Comparison of ENCODE assay signal across 13 cellular contexts in the genomic region with DNA sequence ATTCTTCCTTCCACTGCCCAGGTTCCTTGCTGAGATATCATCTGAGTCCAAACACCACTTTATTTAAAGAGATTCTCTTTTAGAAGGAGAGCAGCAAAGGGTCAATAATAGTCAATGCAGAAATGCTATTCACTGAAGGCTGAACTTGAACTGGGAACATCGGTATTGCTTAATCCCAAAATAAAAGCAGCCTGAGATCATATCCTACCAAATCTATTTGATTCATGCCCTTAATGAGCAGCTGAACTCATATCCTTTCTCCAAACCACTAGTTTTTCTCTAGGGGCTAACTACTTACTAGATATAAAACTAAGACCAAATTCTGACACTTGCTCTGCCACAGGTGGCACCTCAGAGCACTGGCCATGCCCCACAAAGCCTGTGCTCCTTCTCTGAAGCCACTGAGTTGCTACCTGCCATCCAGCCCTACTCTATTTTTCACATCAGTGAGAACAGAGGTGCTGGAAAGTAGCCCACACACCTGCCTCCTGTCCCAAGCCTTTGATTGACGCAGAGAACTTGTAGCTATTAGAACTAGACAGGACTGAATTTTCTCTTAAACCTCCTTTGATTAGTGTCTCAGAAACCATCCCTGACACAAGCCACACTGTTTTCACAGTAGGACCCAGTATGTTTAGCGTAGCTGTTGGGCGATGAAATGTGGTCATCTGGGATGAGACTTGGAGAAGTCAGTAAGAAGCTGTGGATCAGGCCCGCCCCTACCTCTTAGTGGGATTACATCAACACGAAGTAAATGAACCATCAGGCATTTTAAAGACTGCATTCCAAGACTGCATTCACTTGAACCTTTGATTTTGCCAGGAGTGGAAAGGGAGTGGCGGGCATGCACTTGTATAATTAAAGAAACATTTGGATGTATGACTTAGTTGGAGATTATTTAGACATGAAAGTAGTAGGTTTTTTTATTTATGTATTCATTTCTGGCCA.
DNase-seq lines count a peak whose midpoint lies in the region; ATAC-seq and TF ChIP-seq lines count a peak whose summit lies in the region.
"Had no signal": no experiment of that assay in that cellular context is flagged by ENCODE, and none has a peak within 500 bp of the region (broad histone marks: within the 10 kb centered on the region; RNA-seq: fewer than 3 reads in every experiment).

No MANE protein-coding gene starts in this region.

- peaks cover 33% of the 10 kb centered on the region for H3K36me3 Mint-ChIP-seq in dendritic cell treated with granulocyte-macrophage colony-stimulating factor and Interleukin-4, amounts not matched to agents 40 ng/mL and 50 ng/mL, for 4 days (ENCODE audit: low read depth)
- H3K36me3 Mint-ChIP-seq in glutamatergic neuron (ENCODE audit: unreplicated experiment), result no peaks in the 10 kb centered on the region

- no peak overlapping the region for H3K4me3 ChIP-seq in muscle layer of colon (ENCODE audit: low read depth in 1 of 2, low read length in 2 of 2)
- no peak overlapping the region for H3K4me3 ChIP-seq in upper lobe of left lung

- H3K4me1 Mint-ChIP-seq in dendritic cell treated with granulocyte-macrophage colony-stimulating factor and Interleukin-4, amounts not matched to agents 40 ng/mL and 50 ng/mL, for 4 days (ENCODE audit: low read depth), result peaks cover 73% of the 10 kb centered on the region
- peaks cover 44% of the 10 kb centered on the region for H3K4me1 Mint-ChIP-seq in glutamatergic neuron (ENCODE audit: low read depth, unreplicated experiment)

- H3K9me3 ChIP-seq in muscle layer of colon (ENCODE audit: low read length) (no peaks in the 10 kb centered on the region), upper lobe of left lung (no peaks in the 10 kb centered on the region)
- H3K9me3 ChIP-seq: BE2C had no signal

- WGBS in upper lobe of left lung, 2 donors, result 81% methylated on average over 7 of the region's 7 CpGs

- TF ChIP-seq POLR2A in upper lobe of left lung (IDR thresholded peaks at IDR 0.05), result no peak

- no peaks in the 10 kb centered on the region for H3K9me3 Mint-ChIP-seq in dendritic cell treated with granulocyte-macrophage colony-stimulating factor and Interleukin-4, amounts not matched to agents 40 ng/mL and 50 ng/mL, for 4 days
- peaks cover 2% of the 10 kb centered on the region for H3K9me3 Mint-ChIP-seq in glutamatergic neuron (ENCODE audit: unreplicated experiment)
- H3K9me3 Mint-ChIP-seq: naive B cell had no signal

- TF ChIP-seq CTCF in upper lobe of left lung (IDR thresholded peaks at IDR 0.05), result no peak
- TF ChIP-seq CTCF in glutamatergic neuron (IDR thresholded peaks at IDR 0.05; ENCODE audit: partially characterized antibody, unreplicated experiment), result no peak

- no peaks in the 10 kb centered on the region for H3K27me3 Mint-ChIP-seq in dendritic cell treated with granulocyte-macrophage colony-stimulating factor and Interleukin-4, amounts not matched to agents 40 ng/mL and 50 ng/mL, for 4 days
- peaks cover 5% of the 10 kb centered on the region for H3K27me3 Mint-ChIP-seq in glutamatergic neuron (ENCODE audit: unreplicated experiment)
- H3K27me3 Mint-ChIP-seq: activated CD4-positive, alpha-beta T cell treated with anti-CD3 and anti-CD28 coated beads for 36 hours; naive B cell had no signal

- no peaks in the 10 kb centered on the region for H3K36me3 ChIP-seq in muscle layer of colon (ENCODE audit: insufficient read depth, low read length)
- peaks cover 0 to 11% (median 4%) of the 10 kb centered on the region in 4 donors for H3K36me3 ChIP-seq in upper lobe of left lung
- H3K36me3 ChIP-seq: BE2C had no signal

- H3K27ac Mint-ChIP-seq in dendritic cell treated with granulocyte-macrophage colony-stimulating factor and Interleukin-4, amounts not matched to agents 40 ng/mL and 50 ng/mL, for 4 days, result peak overlapping the region; percentile 66
- H3K27ac Mint-ChIP-seq in glutamatergic neuron (ENCODE audit: unreplicated experiment), result no peak overlapping the region

- H3K4me1 ChIP-seq in muscle layer of colon (ENCODE audit: insufficient read depth, low read length), result peaks cover 88% of the 10 kb centered on the region
- H3K4me1 ChIP-seq in upper lobe of left lung, result peaks cover 89 to 95% (median 95%) of the 10 kb centered on the region in 4 donors

- H3K27me3 ChIP-seq in muscle layer of colon (ENCODE audit: control insufficient read depth in 1 of 2, insufficient read depth in 2 of 2, low read length in 2 of 2) (no peaks in the 10 kb centered on the region), upper lobe of left lung (no peaks in the 10 kb centered on the region)
- H3K27me3 ChIP-seq: BE2C had no signal

- H3K27ac ChIP-seq in muscle layer of colon (ENCODE audit: low read depth, low read length) (peak overlapping the region; percentile 12), upper lobe of left lung (peak overlapping the region in 3 of 4 donors; percentile 47 to 88 (median 71))

- DNase-seq in Right ventricle myocardium superior (no peak), Right ventricle myocardium inferior (ENCODE audit: missing footprints) (no peak), upper lobe of left lung (no peak), AML-193 (lab: John Stamatoyannopoulos, UW) (no peak), glutamatergic neuron (no peak)
- DNase-seq: activated CD4-positive, alpha-beta T cell treated with anti-CD3 and anti-CD28 coated beads for 36 hours; BE2C; foreskin melanocyte; naive B cell; NCI-H1417 had no signal

- ATAC-seq in Right ventricle myocardium superior (ENCODE audit: poor library complexity) (peak; percentile 10), Right ventricle myocardium inferior (no peak), upper lobe of left lung (ENCODE audit: low FRiP score in 2 of 2) (peak in 1 of 2 donors; percentile 63), HG03469 (IDR thresholded peaks at IDR 0.05; ENCODE audit: unreplicated experiment) (no peak)
- ATAC-seq: activated CD4-positive, alpha-beta T cell treated with anti-CD3 and anti-CD28 coated beads for 36 hours had no signal

- H3K9ac ChIP-seq in muscle layer of colon (ENCODE audit: low read length), result no peak overlapping the region

- TF ChIP-seq EP300 in upper lobe of left lung (IDR thresholded peaks at IDR 0.05), result no peak

- intact Hi-C loops in Right ventricle myocardium superior (cut with DNase I), result no loop called here
- intact Hi-C loops in Right ventricle myocardium inferior (cut with DNase I), result no loop called here
- intact Hi-C loops in dendritic cell treated with granulocyte-macrophage colony-stimulating factor and Interleukin-4, amounts not matched to agents 40 ng/mL and 50 ng/mL, for 4 days (cut with micrococcal nuclease), result loop anchor here (5.0 kb wide), 1 partner anchor 33 kb away; no protein-coding TSS in a partner anchor

- H3K4me3 Mint-ChIP-seq in dendritic cell treated with granulocyte-macrophage colony-stimulating factor and Interleukin-4, amounts not matched to agents 40 ng/mL and 50 ng/mL, for 4 days, result no peak overlapping the region
- H3K4me3 Mint-ChIP-seq in glutamatergic neuron (ENCODE audit: unreplicated experiment), result no peak overlapping the region
